Comparison of ENCODE assay signal across 1 cellular context in the genomic region with DNA sequence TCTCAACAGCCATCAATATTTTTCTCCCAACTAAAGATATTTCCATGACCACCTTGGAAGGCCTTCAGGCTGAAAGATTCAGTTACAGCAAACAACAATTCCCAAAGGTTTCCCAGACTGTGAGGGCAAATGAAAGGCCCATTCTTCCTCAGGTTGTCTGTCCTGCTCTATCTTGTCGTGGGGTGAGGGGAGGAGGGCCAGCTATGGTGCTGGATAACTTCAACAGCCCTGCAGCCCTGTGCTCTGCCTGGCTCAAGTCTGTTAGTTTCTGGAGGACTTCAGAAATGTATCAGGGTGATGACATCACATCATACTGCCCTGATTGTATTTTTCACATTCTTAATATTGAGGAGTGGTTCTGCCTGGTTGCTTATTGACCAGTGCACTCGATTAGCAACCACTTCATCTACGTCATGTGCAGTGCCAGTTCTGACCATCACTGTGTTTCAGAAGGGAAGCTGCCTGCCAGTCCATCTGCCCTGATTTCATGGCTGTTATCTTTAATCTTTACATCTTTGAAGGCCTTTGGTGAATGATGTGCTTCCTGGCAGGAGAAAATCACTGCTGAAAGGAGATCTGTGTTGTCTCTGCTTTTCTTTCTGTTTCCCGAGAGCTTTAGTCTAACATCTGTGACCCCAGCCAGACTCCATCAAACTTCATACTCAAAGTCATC.
A peak's percentile ranks its signal among the peaks of the same experiment; 100 is the strongest.
TF ChIP-seq lines count a peak whose summit lies in the region.

No MANE protein-coding gene starts in this region.

TF ChIP-seq in SK-N-SH treated with all-trans-retinoic acid at 6 μM for 48 hours, 23 proteins besides CTCF, POLR2A, EP300 and RAD21 (continued from another document):
- TF ChIP-seq, protein P1, sequence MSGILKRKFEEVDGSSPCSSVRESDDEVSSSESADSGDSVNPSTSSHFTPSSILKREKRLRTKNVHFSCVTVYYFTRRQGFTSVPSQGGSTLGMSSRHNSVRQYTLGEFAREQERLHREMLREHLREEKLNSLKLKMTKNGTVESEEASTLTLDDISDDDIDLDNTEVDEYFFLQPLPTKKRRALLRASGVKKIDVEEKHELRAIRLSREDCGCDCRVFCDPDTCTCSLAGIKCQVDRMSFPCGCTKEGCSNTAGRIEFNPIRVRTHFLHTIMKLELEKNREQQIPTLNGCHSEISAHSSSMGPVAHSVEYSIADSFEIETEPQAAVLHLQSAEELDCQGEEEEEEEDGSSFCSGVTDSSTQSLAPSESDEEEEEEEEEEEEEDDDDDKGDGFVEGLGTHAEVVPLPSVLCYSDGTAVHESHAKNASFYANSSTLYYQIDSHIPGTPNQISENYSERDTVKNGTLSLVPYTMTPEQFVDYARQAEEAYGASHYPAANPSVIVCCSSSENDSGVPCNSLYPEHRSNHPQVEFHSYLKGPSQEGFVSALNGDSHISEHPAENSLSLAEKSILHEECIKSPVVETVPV (CRISPR knock-in tag; IDR thresholded peaks at IDR 0.05), result no peak
- TF ChIP-seq TCF4 (CRISPR knock-in tag; IDR thresholded peaks at IDR 0.05; ENCODE audit: borderline replicate concordance) (peak; percentile 90), ZFP3 (CRISPR knock-in tag; IDR thresholded peaks at IDR 0.05) (0 out of 2 replicates have a peak, but pooled peaks have one; percentile 42), ZFP30 (CRISPR knock-in tag; IDR thresholded peaks at IDR 0.05) (no peak), GLIS3 (CRISPR knock-in tag; IDR thresholded peaks at IDR 0.05) (no peak)
- TF ChIP-seq, protein P2, sequence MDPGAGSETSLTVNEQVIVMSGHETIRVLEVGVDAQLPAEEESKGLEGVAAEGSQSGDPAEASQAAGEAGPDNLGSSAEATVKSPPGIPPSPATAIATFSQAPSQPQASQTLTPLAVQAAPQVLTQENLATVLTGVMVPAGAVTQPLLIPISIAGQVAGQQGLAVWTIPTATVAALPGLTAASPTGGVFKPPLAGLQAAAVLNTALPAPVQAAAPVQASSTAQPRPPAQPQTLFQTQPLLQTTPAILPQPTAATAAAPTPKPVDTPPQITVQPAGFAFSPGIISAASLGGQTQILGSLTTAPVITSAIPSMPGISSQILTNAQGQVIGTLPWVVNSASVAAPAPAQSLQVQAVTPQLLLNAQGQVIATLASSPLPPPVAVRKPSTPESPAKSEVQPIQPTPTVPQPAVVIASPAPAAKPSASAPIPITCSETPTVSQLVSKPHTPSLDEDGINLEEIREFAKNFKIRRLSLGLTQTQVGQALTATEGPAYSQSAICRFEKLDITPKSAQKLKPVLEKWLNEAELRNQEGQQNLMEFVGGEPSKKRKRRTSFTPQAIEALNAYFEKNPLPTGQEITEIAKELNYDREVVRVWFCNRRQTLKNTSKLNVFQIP (CRISPR knock-in tag; IDR thresholded peaks at IDR 0.05; ENCODE audit: borderline replicate concordance, low read depth), result no peak; the same call in 1 of the 2 replicates
- TF ChIP-seq, protein P3, sequence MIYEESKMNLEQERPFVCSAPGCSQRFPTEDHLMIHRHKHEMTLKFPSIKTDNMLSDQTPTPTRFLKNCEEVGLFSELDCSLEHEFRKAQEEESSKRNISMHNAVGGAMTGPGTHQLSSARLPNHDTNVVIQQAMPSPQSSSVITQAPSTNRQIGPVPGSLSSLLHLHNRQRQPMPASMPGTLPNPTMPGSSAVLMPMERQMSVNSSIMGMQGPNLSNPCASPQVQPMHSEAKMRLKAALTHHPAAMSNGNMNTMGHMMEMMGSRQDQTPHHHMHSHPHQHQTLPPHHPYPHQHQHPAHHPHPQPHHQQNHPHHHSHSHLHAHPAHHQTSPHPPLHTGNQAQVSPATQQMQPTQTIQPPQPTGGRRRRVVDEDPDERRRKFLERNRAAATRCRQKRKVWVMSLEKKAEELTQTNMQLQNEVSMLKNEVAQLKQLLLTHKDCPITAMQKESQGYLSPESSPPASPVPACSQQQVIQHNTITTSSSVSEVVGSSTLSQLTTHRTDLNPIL (CRISPR knock-in tag; IDR thresholded peaks at IDR 0.05; ENCODE audit: low read depth), result peak; percentile 41; the same call in 1 of the 2 replicates
